21 cellular contexts compared by ENCODE assay signal in the genomic region with DNA sequence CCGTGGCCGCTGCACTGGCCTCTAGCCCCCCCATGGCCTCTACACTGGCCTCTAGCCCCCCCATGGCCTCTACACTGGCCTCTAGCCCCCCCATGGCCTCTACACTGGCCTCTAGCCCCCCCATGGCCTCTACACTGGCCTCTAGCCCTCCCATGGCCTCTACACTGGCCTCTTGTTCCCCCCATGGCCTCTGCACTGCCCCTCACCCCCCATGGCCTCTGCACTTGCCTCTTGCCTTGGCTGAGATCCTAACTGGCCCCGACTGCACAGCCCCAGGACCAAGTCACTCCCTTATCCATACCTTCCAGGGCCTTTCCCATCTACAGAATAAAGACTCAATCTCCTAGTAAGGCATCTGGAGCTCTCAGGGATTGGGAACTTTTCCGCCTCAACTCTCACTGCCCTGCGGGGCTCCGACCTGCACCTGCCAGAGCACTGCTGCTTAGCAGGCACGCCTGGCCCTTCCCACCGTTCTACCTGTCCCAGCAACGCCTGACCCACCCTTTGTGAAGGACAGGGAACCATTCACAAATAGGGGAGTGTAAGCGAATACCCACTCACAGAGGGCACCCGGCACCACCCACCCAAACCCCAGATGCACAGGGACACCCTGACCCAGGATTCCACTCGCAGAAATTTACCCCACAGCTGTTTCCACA. TPM values are rescaled to one million over a fixed set of nuclear protein-coding genes. Genes with fewer than 3 reads are reported as not detected.
DNase-seq lines count a peak whose midpoint lies in the region; ATAC-seq, FAIRE-seq and TF ChIP-seq lines count a peak whose summit lies in the region.
"Had no signal": no experiment of that assay in that cellular context is flagged by ENCODE, and none has a peak within 500 bp of the region (broad histone marks: within the 10 kb centered on the region; RNA-seq: fewer than 3 reads in every experiment).

No MANE protein-coding gene starts in this region.

- ATAC-seq in HepG2 (no peak), right lobe of liver (no peak), upper lobe of right lung (no peak), GM19455 (IDR thresholded peaks at IDR 0.05; ENCODE audit: unreplicated experiment) (no peak), GM21723 (IDR thresholded peaks at IDR 0.05; ENCODE audit: unreplicated experiment) (no peak)

- no peak for TF ChIP-seq RAD21 in HepG2 (CRISPR knock-in tag; IDR thresholded peaks at IDR 0.05)

- in situ Hi-C loops in HepG2 (cut with HindIII; ENCODE audit: extremely low pct_ligation_motif_present, low pct_unique_long_range_greater_than_20kb): loop anchor here (5.0 kb wide), 1 partner anchor 48 kb away; no protein-coding TSS in a partner anchor

- intact Hi-C loops in HepG2 (cut with micrococcal nuclease; ENCODE audit: unreplicated experiment): loop anchor here (5.0 kb wide), 1 partner anchor 38 kb away; the partner anchor contains the start of gene ACOT7
- intact Hi-C loops in right lobe of liver (cut with DNase I): no loop called here
- intact Hi-C loops in colonic mucosa (cut with DNase I): loop anchor here (5.0 kb wide), 1 partner anchor 43 kb away; no protein-coding TSS in a partner anchor
- intact Hi-C loops in upper lobe of right lung (cut with DNase I): no loop called here

- H3K27me3 Mint-ChIP-seq in neural crest cell (ENCODE audit: low read depth): no peaks in the 10 kb centered on the region

- no peaks in the 10 kb centered on the region for H3K27me3 ChIP-seq in HepG2 (ENCODE audit: control insufficient read depth in 1 of 2, insufficient read depth in 2 of 2, low read length in 2 of 2)
- no peaks in the 10 kb centered on the region for H3K27me3 ChIP-seq in right lobe of liver
- no peaks in the 10 kb centered on the region for H3K27me3 ChIP-seq in colonic mucosa
- H3K27me3 ChIP-seq in upper lobe of right lung: no peaks in the 10 kb centered on the region
- H3K27me3 ChIP-seq: esophagus muscularis mucosa, SJSA1, suprapubic skin had no signal

- no peak for TF ChIP-seq CTCF in HepG2 (CRISPR knock-in tag; IDR thresholded peaks at IDR 0.05)
- TF ChIP-seq CTCF in right lobe of liver (IDR thresholded peaks at IDR 0.05): no peak
- no peak for TF ChIP-seq CTCF in colonic mucosa (IDR thresholded peaks at IDR 0.05)
- TF ChIP-seq CTCF in neural crest cell (conservative IDR thresholded peaks at IDR 0.05): no peak
- no peak for TF ChIP-seq CTCF in upper lobe of right lung (IDR thresholded peaks at IDR 0.05)

- FAIRE-seq in HepG2 (lab: Jason Lieb, UNC): no peak
- FAIRE-seq: G401.6 had no signal

- peak overlapping the region; percentile 25 for H3K4me3 Mint-ChIP-seq in neural crest cell
- H3K4me3 Mint-ChIP-seq: mesothelial cell of epicardium had no signal

- WGBS in HepG2 (ENCODE audit: low lambda C conversion rate): 72% methylated on average over 12 of the region's 12 CpGs
- 94% methylated on average over 9 of the region's 12 CpGs for WGBS in right lobe of liver (ENCODE audit: insufficient coverage, low coverage, low lambda C conversion rate, missing lambda C conversion rate)

- POLR2A ChIA-PET in HepG2 (lab: Yijun Ruan, JAX): interaction anchor here (1.2 to 3.0 kb wide), 2 partner anchors 38 to 39 kb away, joined by 6 to 24 read pairs; partner anchors contain the start of gene ACOT7

- no TSS peak for BruUV-seq in HepG2 (replicated peaks; lab: Mats Ljungman, UMichigan)

- CTCF ChIA-PET in HepG2 (lab: Yijun Ruan, JAX; ENCODE audit: low intra/inter-chr PET ratio, low total read pairs): no interaction called here

- H3K4me1 Mint-ChIP-seq in neural crest cell: peaks cover 27% of the 10 kb centered on the region

- H2AFZ ChIP-seq in HepG2 (ENCODE audit: low read length): no peak overlapping the region

- H4K20me1 ChIP-seq in HepG2 (ENCODE audit: insufficient read depth, low read length): no peaks in the 10 kb centered on the region

- TF ChIP-seq EP300 in HepG2 (IDR thresholded peaks at IDR 0.05; ENCODE audit: low read depth in 2 of 2, low read length in 2 of 2): no peak
- TF ChIP-seq EP300 in HepG2 (CRISPR knock-in tag; IDR thresholded peaks at IDR 0.05; ENCODE audit: borderline replicate concordance): no peak

- no peaks in the 10 kb centered on the region for H3K9me3 Mint-ChIP-seq in neural crest cell
- H3K9me3 Mint-ChIP-seq: mesothelial cell of epicardium had no signal

- no peak overlapping the region for H3K27ac Mint-ChIP-seq in neural crest cell (ENCODE audit: unreplicated experiment)
- H3K27ac Mint-ChIP-seq: mesothelial cell of epicardium had no signal

- H3K9me3 ChIP-seq in HepG2 (ENCODE audit: low read length) (no peaks in the 10 kb centered on the region), right lobe of liver (no peaks in the 10 kb centered on the region), colonic mucosa (no peaks in the 10 kb centered on the region), upper lobe of right lung (no peaks in the 10 kb centered on the region)
- H3K9me3 ChIP-seq: esophagus muscularis mucosa, SJSA1, suprapubic skin had no signal

- peaks cover 20% of the 10 kb centered on the region for H3K79me2 ChIP-seq in HepG2 (ENCODE audit: insufficient read depth, low read length)

- H3K27ac ChIP-seq in HepG2 (ENCODE audit: extremely low read length, insufficient read depth, low read length) (peak overlapping the region; percentile 43), right lobe of liver (no peak overlapping the region), colonic mucosa (peak overlapping the region; percentile 22), upper lobe of right lung (peak overlapping the region; percentile 51)
- H3K27ac ChIP-seq: SJSA1, suprapubic skin had no signal

- TF ChIP-seq POLR2A in HepG2 (IDR thresholded peaks at IDR 0.05; ENCODE audit: insufficient read depth in 1 of 2, low read depth in 2 of 2, low read length in 2 of 2) (no peak), right lobe of liver (IDR thresholded peaks at IDR 0.05) (no peak)

- no peak overlapping the region for H3K4me3 ChIP-seq in HepG2 (replicated peaks in 1 of 3; ENCODE audit: insufficient read depth in 1 of 3, low read depth in 2 of 3, low read length in 3 of 3)
- no peak overlapping the region for H3K4me3 ChIP-seq in right lobe of liver
- no peak overlapping the region for H3K4me3 ChIP-seq in colonic mucosa
- no peak overlapping the region for H3K4me3 ChIP-seq in upper lobe of right lung
- H3K4me3 ChIP-seq: esophagus muscularis mucosa, SJSA1, suprapubic skin had no signal

- DNase-seq in HepG2 (ENCODE audit: low spot score): no peak
- no peak for DNase-seq in right lobe of liver
- no peak for DNase-seq in colonic mucosa
- no peak for DNase-seq in neural crest cell (ENCODE audit: low read depth, low spot score)
- no peak for DNase-seq in upper lobe of right lung
- DNase-seq in SIG-M5 treated with dmso at 0.1 percent for 504 hours (lab: John Stamatoyannopoulos, UW; ENCODE audit: unreplicated experiment): no peak
- DNase-seq: ACHN; activated CD8-positive, alpha-beta memory T cell treated with anti-CD3 and anti-CD28 coated beads, Interleukin-2, amount 50 U/mL, for 48 hours; activated gamma-delta T cell treated with Interleukin-2 at 50 U/mL for 16 hours; amniotic stem cell; central memory CD4-positive, alpha-beta T cell; KG1; NCI-H1694; stimulated activated CD8-positive, alpha-beta memory T cell treated with anti-CD3 and anti-CD28 coated beads, Interleukin-4, amount 100 ng/mL, for 48 hours had no signal

- peaks cover 81% of the 10 kb centered on the region for H3K4me1 ChIP-seq in HepG2 (ENCODE audit: insufficient read depth, low read length)
- H3K4me1 ChIP-seq in right lobe of liver: peaks cover 0 to 85% (median 37%) of the 10 kb centered on the region in 4 donors
- peaks cover 47% of the 10 kb centered on the region for H3K4me1 ChIP-seq in colonic mucosa
- H3K4me1 ChIP-seq in upper lobe of right lung: peaks cover 35% of the 10 kb centered on the region

- H3K36me3 Mint-ChIP-seq in neural crest cell (ENCODE audit: low read depth): no peaks in the 10 kb centered on the region
- H3K36me3 Mint-ChIP-seq: mesothelial cell of epicardium had no signal

- H3K36me3 ChIP-seq in HepG2 (replicated peaks in 1 of 2; ENCODE audit: control insufficient read depth in 1 of 2, insufficient read depth in 2 of 2, low read length in 2 of 2): no peaks in the 10 kb centered on the region
- no peaks in the 10 kb centered on the region for H3K36me3 ChIP-seq in right lobe of liver
- H3K36me3 ChIP-seq in colonic mucosa: no peaks in the 10 kb centered on the region
- no peaks in the 10 kb centered on the region for H3K36me3 ChIP-seq in upper lobe of right lung
- H3K36me3 ChIP-seq: esophagus muscularis mucosa, SJSA1, suprapubic skin had no signal

- H3K9ac ChIP-seq in HepG2 (ENCODE audit: insufficient read depth, low read depth, low read length) (no peak overlapping the region), colonic mucosa (ENCODE audit: low read depth in 2 of 2, low read length in 2 of 2) (peak overlapping the region in 1 of 2 donors; percentile 71)

- H3K4me2 ChIP-seq in HepG2 (ENCODE audit: low read depth, low read length): no peak overlapping the region

RNA-seq across cellular contexts. Expression of gene ACOT7, which starts 38.8 kb away (rescaled TPM):
- total RNA-seq in HepG2 (2016; rRNA removed; fragmentation: Illumina TruSeq; extraction: Trizol) (33.0 and 43.2 TPM in 2 replicates), right lobe of liver (10 to 100 TPM; 10.8 to 19.7 (median 14.1) TPM), colonic mucosa (100 to 1,000 TPM in 1 of 2 donors, 10 to 100 TPM in 1; 48.7 to 125 TPM), neural crest cell (107 and 110 TPM in 2 replicates), upper lobe of right lung (22.8 TPM)
- total RNA-seq in HepG2 (2016; cell fraction: cytosol; rRNA removed; fragmentation: Illumina TruSeq; extraction: Trizol; ENCODE audit: low read depth): 11.5 and 12.1 TPM in 2 replicates
- 34.5 and 39.6 TPM in 2 replicates for total RNA-seq in HepG2 (2016; cell fraction: insoluble cytoplasmic fraction; rRNA removed; fragmentation: Illumina TruSeq; extraction: Trizol)
- 19.5 and 22.7 TPM in 2 replicates for total RNA-seq in HepG2 (2016; cell fraction: membrane; rRNA removed; fragmentation: Illumina TruSeq; extraction: Trizol)
- total RNA-seq in HepG2 (2016; cell fraction: nucleus; rRNA removed; fragmentation: Illumina TruSeq; extraction: Trizol): 16.0 and 18.3 TPM in 2 replicates
- 47.6 and 55.8 TPM in 2 replicates for polyA plus RNA-seq in HepG2 (2011; rRNA removed)
- polyA plus RNA-seq in HepG2 (2011; cell fraction: cytosol; rRNA removed): 41.0 and 59.2 TPM in 2 replicates
- polyA plus RNA-seq in HepG2 (2011; cell fraction: nucleus; rRNA removed): 29.4 and 30.1 TPM in 2 replicates
- 30.1 and 36.4 TPM in 2 replicates for polyA plus RNA-seq in HepG2 (2012)
- 25.5 and 27.1 TPM in 2 replicates for polyA plus RNA-seq in HepG2 (2016; cell fraction: cytosol; fragmentation: Illumina TruSeq; extraction: Trizol; ENCODE audit: low read depth)
- 80.5 and 96.2 TPM in 2 replicates for polyA plus RNA-seq in HepG2 (2016; cell fraction: insoluble cytoplasmic fraction; fragmentation: Illumina TruSeq; extraction: Trizol; ENCODE audit: low read depth)
- polyA plus RNA-seq in HepG2 (2016; cell fraction: membrane; fragmentation: Illumina TruSeq; extraction: Trizol; ENCODE audit: low read depth): 36.8 and 37.9 TPM in 2 replicates
- polyA plus RNA-seq in HepG2 (2016; cell fraction: nucleus; fragmentation: Illumina TruSeq; extraction: Trizol; ENCODE audit: insufficient read depth, low read depth): 47.6 and 48.4 TPM in 2 replicates
- polyA minus RNA-seq in HepG2 (2011; rRNA and poly(A)+ RNA removed; ENCODE audit: low replicate concordance): 55.4 and 66.9 TPM in 2 replicates
- 14.3 and 18.7 TPM in 2 replicates for polyA minus RNA-seq in HepG2 (2011; cell fraction: cytosol; rRNA and poly(A)+ RNA removed)
- 8.0 and 8.6 TPM in 2 replicates for polyA minus RNA-seq in HepG2 (2011; cell fraction: nucleus; rRNA and poly(A)+ RNA removed)

Comparison
In these comparisons a context has a peak if more than half of its experiments do, and no peak if none do; other contexts are left out.
1. H3K27ac ChIP-seq: peak in HepG2 (single experiment), colonic mucosa (single experiment) and upper lobe of right lung (single experiment); none in right lobe of liver (0 of 3).
2. intact Hi-C loops: an anchor here in HepG2 (5.0 kb wide) and colonic mucosa (5.0 kb wide); none called in right lobe of liver and upper lobe of right lung.